Comparison of ENCODE assay signal across 27 cellular contexts in the genomic region with DNA sequence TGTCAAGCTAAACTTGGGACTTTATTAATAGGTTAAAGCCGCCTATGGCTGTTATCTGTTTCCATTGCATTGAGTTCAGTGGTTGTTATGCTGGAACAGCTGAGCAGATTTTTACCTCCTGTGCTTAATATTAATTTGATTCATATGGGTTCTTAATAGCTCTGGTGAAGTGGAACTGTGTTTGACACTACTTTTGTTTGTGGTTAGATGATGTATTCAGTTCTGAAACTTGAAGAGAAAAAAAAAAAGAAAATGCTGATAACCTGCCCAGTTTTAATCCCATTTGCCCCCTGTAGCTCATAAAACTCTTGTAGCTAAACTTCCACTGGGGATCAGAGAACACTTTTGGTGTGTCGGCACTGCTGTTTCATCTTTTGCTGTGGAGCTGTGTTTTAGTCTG.
"Had no signal": no experiment of that assay in that cellular context is flagged by ENCODE, and none has a peak within 500 bp of the region (broad histone marks: within the 10 kb centered on the region; RNA-seq: fewer than 3 reads in every experiment).

No MANE protein-coding gene starts in this region.

- H2AFZ ChIP-seq: hepatocyte, parathyroid adenoma had no signal

- H3K4me3 ChIP-seq: adrenal gland, ascending aorta, dorsolateral prefrontal cortex, hepatocyte, lower lobe of right lung, testis, uterus had no signal

- H3K4me3 Mint-ChIP-seq: activated B cell treated with CpG ODN at 0.5 μM for 24 hours; activated CD4-positive, alpha-beta memory T cell treated with anti-CD3 and anti-CD28 coated beads for 36 hours; activated CD8-positive, alpha-beta memory T cell treated with anti-CD3 and anti-CD28 coated beads, Interleukin-2, amount 10 ng/mL, durations not matched to agents 7 days and 5 days; activated naive CD4-positive, alpha-beta T cell treated with anti-CD3 and anti-CD28 coated beads, Interleukin-2, amount 50 U/mL, for 24 hours; effector memory CD8-positive, alpha-beta T cell; immature natural killer cell had no signal

- H3K9ac ChIP-seq: parathyroid adenoma had no signal

- DNase-seq: activated B cell treated with CpG ODN at 0.5 μM for 24 hours; activated CD4-positive, alpha-beta memory T cell treated with anti-CD3 and anti-CD28 coated beads for 36 hours; activated CD4-positive, alpha-beta T cell treated with anti-CD3 and anti-CD28 coated beads for 4 hours; activated CD8-positive, alpha-beta memory T cell treated with anti-CD3 and anti-CD28 coated beads, Interleukin-2, amount 10 ng/mL, durations not matched to agents 7 days and 5 days; activated gamma-delta T cell treated with Interleukin-2 at 50 U/mL for 16 hours; activated T-cell treated with anti-CD3 and anti-CD28 coated beads for 4 hours; adrenal gland; central memory CD4-positive, alpha-beta T cell; dorsolateral prefrontal cortex; effector memory CD8-positive, alpha-beta T cell; foreskin melanocyte; glutamatergic neuron; immature natural killer cell; lower lobe of right lung; naive B cell; nucleus accumbens; right cardiac atrium; stimulated activated CD4-positive, alpha-beta T cell treated with anti-CD3 and anti-CD28 coated beads, Interleukin-4, amount 100 ng/mL, for 24 hours; testis; trophoblast cell; uterus had no signal

- H3K9me3 ChIP-seq: adrenal gland, lower lobe of right lung, testis, uterus had no signal

- H3K4me1 Mint-ChIP-seq: activated naive CD4-positive, alpha-beta T cell treated with anti-CD3 and anti-CD28 coated beads, Interleukin-2, amount 50 U/mL, for 24 hours had no signal

- H3K4me2 ChIP-seq: hepatocyte had no signal

- H3K36me3 ChIP-seq: adrenal gland, ascending aorta, lower lobe of right lung, uterus had no signal

- H3K4me1 ChIP-seq: ascending aorta, uterus had no signal

- H3K27me3 Mint-ChIP-seq: activated B cell treated with CpG ODN at 0.5 μM for 24 hours; activated CD4-positive, alpha-beta memory T cell treated with anti-CD3 and anti-CD28 coated beads for 36 hours; activated CD8-positive, alpha-beta memory T cell treated with anti-CD3 and anti-CD28 coated beads, Interleukin-2, amount 10 ng/mL, durations not matched to agents 7 days and 5 days; activated naive CD4-positive, alpha-beta T cell treated with anti-CD3 and anti-CD28 coated beads, Interleukin-2, amount 50 U/mL, for 24 hours; effector memory CD8-positive, alpha-beta T cell had no signal

- H3K9me3 Mint-ChIP-seq: activated naive CD4-positive, alpha-beta T cell treated with anti-CD3 and anti-CD28 coated beads, Interleukin-2, amount 50 U/mL, for 24 hours; immature natural killer cell had no signal

- H3K27ac Mint-ChIP-seq: activated B cell treated with CpG ODN at 0.5 μM for 24 hours; activated CD4-positive, alpha-beta memory T cell treated with anti-CD3 and anti-CD28 coated beads for 36 hours; activated CD8-positive, alpha-beta memory T cell treated with anti-CD3 and anti-CD28 coated beads, Interleukin-2, amount 10 ng/mL, durations not matched to agents 7 days and 5 days; activated naive CD4-positive, alpha-beta T cell treated with anti-CD3 and anti-CD28 coated beads, Interleukin-2, amount 50 U/mL, for 24 hours; effector memory CD8-positive, alpha-beta T cell had no signal

- H3K27ac ChIP-seq: adrenal gland, ascending aorta, dorsolateral prefrontal cortex, hepatocyte, lower lobe of right lung, parathyroid adenoma, testis, uterus had no signal

- H3K27me3 ChIP-seq: adrenal gland, ascending aorta, dorsolateral prefrontal cortex, hepatocyte, testis, uterus had no signal

- ATAC-seq: activated CD8-positive, alpha-beta memory T cell treated with anti-CD3 and anti-CD28 coated beads, Interleukin-2, amount 10 ng/mL, durations not matched to agents 7 days and 5 days; effector memory CD8-positive, alpha-beta T cell; esophagus mucosa; left lobe of liver; lower lobe of right lung; right cardiac atrium had no signal

- H3K79me2 ChIP-seq: hepatocyte had no signal
